Comparison of ENCODE assay signal across 1 cellular context in the genomic region with DNA sequence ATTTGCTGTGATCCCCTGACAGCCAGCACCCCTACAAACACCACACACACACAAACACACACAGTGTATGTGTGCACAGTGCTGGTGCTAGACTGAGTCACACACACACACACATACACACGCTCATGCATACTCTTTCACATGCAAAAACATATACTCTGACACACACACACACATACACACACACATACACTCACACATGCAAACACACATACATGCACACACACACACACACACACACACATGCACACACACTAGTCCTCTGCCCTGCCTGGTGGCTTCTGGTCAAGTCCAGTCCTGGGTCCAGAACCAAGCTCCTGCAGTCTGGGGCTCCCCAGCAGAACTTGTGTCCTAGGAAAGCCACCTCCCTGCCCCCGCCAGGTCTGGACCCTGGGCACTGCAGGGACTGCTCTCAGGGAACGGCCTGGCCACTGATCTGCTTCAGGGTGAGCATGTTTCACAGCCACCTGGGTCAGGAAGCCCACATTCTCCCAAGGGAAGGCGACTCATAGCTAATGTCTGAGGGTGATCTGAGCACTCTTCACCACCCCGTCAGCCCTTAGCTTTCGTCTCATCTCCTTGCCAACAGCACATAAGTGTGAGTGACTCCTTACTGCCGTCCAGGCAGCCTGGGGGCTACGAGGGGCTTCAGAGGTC.
TF ChIP-seq lines count a peak whose summit lies in the region.

No MANE protein-coding gene starts in this region.

TF ChIP-seq in SK-N-SH treated with all-trans-retinoic acid at 6 μM for 48 hours, 23 proteins besides CTCF, POLR2A, EP300 and RAD21:
- TF ChIP-seq, protein P1, sequence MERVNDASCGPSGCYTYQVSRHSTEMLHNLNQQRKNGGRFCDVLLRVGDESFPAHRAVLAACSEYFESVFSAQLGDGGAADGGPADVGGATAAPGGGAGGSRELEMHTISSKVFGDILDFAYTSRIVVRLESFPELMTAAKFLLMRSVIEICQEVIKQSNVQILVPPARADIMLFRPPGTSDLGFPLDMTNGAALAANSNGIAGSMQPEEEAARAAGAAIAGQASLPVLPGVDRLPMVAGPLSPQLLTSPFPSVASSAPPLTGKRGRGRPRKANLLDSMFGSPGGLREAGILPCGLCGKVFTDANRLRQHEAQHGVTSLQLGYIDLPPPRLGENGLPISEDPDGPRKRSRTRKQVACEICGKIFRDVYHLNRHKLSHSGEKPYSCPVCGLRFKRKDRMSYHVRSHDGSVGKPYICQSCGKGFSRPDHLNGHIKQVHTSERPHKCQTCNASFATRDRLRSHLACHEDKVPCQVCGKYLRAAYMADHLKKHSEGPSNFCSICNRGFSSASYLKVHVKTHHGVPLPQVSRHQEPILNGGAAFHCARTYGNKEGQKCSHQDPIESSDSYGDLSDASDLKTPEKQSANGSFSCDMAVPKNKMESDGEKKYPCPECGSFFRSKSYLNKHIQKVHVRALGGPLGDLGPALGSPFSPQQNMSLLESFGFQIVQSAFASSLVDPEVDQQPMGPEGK (CRISPR knock-in tag; IDR thresholded peaks at IDR 0.05; ENCODE audit: borderline replicate concordance), result no peak
- TF ChIP-seq, protein P2, sequence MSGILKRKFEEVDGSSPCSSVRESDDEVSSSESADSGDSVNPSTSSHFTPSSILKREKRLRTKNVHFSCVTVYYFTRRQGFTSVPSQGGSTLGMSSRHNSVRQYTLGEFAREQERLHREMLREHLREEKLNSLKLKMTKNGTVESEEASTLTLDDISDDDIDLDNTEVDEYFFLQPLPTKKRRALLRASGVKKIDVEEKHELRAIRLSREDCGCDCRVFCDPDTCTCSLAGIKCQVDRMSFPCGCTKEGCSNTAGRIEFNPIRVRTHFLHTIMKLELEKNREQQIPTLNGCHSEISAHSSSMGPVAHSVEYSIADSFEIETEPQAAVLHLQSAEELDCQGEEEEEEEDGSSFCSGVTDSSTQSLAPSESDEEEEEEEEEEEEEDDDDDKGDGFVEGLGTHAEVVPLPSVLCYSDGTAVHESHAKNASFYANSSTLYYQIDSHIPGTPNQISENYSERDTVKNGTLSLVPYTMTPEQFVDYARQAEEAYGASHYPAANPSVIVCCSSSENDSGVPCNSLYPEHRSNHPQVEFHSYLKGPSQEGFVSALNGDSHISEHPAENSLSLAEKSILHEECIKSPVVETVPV (CRISPR knock-in tag; IDR thresholded peaks at IDR 0.05), result no peak
- no peak for TF ChIP-seq ARNTL (CRISPR knock-in tag; IDR thresholded peaks at IDR 0.05; ENCODE audit: borderline replicate concordance, low read depth)
- TF ChIP-seq ISL1 (CRISPR knock-in tag; IDR thresholded peaks at IDR 0.05), result no peak
- no peak for TF ChIP-seq TCF4 (CRISPR knock-in tag; IDR thresholded peaks at IDR 0.05; ENCODE audit: borderline replicate concordance)
- no peak for TF ChIP-seq ZFP30 (CRISPR knock-in tag; IDR thresholded peaks at IDR 0.05)
- TF ChIP-seq, protein P3, sequence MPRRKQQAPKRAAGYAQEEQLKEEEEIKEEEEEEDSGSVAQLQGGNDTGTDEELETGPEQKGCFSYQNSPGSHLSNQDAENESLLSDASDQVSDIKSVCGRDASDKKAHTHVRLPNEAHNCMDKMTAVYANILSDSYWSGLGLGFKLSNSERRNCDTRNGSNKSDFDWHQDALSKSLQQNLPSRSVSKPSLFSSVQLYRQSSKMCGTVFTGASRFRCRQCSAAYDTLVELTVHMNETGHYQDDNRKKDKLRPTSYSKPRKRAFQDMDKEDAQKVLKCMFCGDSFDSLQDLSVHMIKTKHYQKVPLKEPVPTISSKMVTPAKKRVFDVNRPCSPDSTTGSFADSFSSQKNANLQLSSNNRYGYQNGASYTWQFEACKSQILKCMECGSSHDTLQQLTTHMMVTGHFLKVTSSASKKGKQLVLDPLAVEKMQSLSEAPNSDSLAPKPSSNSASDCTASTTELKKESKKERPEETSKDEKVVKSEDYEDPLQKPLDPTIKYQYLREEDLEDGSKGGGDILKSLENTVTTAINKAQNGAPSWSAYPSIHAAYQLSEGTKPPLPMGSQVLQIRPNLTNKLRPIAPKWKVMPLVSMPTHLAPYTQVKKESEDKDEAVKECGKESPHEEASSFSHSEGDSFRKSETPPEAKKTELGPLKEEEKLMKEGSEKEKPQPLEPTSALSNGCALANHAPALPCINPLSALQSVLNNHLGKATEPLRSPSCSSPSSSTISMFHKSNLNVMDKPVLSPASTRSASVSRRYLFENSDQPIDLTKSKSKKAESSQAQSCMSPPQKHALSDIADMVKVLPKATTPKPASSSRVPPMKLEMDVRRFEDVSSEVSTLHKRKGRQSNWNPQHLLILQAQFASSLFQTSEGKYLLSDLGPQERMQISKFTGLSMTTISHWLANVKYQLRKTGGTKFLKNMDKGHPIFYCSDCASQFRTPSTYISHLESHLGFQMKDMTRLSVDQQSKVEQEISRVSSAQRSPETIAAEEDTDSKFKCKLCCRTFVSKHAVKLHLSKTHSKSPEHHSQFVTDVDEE (CRISPR knock-in tag; IDR thresholded peaks at IDR 0.05), result no peak
- no peak for TF ChIP-seq PPARA (CRISPR knock-in tag; IDR thresholded peaks at IDR 0.05; ENCODE audit: borderline replicate concordance)
- TF ChIP-seq ZC3H10 (CRISPR knock-in tag; IDR thresholded peaks at IDR 0.05), result no peak
- TF ChIP-seq ZNF565 (CRISPR knock-in tag; conservative IDR thresholded peaks at IDR 0.05; ENCODE audit: low read depth), result no peak
- TF ChIP-seq ZNF70 (CRISPR knock-in tag; IDR thresholded peaks at IDR 0.05), result no peak
- TF ChIP-seq GLIS3 (CRISPR knock-in tag; IDR thresholded peaks at IDR 0.05), result no peak
- no peak for TF ChIP-seq OSR1 (CRISPR knock-in tag; IDR thresholded peaks at IDR 0.05)
- TF ChIP-seq, protein P4, sequence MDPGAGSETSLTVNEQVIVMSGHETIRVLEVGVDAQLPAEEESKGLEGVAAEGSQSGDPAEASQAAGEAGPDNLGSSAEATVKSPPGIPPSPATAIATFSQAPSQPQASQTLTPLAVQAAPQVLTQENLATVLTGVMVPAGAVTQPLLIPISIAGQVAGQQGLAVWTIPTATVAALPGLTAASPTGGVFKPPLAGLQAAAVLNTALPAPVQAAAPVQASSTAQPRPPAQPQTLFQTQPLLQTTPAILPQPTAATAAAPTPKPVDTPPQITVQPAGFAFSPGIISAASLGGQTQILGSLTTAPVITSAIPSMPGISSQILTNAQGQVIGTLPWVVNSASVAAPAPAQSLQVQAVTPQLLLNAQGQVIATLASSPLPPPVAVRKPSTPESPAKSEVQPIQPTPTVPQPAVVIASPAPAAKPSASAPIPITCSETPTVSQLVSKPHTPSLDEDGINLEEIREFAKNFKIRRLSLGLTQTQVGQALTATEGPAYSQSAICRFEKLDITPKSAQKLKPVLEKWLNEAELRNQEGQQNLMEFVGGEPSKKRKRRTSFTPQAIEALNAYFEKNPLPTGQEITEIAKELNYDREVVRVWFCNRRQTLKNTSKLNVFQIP (CRISPR knock-in tag; IDR thresholded peaks at IDR 0.05; ENCODE audit: borderline replicate concordance, low read depth), result no peak
TF ChIP-seq in SK-N-SH treated with all-trans-retinoic acid at 6 μM for 48 hours: peak in this region for 0.
